7 cellular contexts compared by ENCODE assay signal in the genomic region with DNA sequence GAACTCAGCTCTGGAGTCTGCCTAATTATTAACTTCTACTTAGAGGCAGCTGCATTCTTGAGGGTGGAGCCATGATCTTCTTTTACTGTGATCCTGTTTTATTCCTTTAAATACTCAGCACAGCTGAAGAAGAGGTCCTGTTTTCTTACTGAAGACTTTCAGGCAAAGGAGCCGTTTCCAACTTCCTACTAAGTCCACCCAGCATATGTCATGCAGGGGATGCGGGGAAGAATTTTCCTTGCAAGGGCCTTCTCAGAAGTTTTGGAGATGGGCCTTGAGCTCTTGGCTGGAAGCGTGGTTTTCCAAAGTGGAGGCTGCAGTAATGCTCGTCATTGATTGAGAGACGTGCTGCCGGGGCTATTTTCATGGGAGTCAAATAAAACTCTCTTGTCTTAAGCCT. TPM values are rescaled to one million over a fixed set of nuclear protein-coding genes. Genes with fewer than 3 reads are reported as not detected.
DNase-seq lines count a peak whose midpoint lies in the region; ATAC-seq and TF ChIP-seq lines count a peak whose summit lies in the region.

No MANE protein-coding gene starts in this region.

- no peak overlapping the region for H3K4me3 ChIP-seq in neuronal stem cell (ENCODE audit: low read length in 2 of 2)
- peak overlapping the region in 1 of 2 donors; percentile 82 for H3K4me3 ChIP-seq in aorta (ENCODE audit: low read length in 2 of 2)
- no peak overlapping the region for H3K4me3 ChIP-seq in CD8-positive, alpha-beta memory T cell (ENCODE audit: low read length)

- H4K91ac ChIP-seq in neuronal stem cell (ENCODE audit: low read depth, low read length, poor library complexity): no peak overlapping the region

- no peak overlapping the region for H3K9ac ChIP-seq in neuronal stem cell (ENCODE audit: low read depth, low read length, poor library complexity)

- H3K4me1 Mint-ChIP-seq in CD8-positive, alpha-beta memory T cell: peaks cover 0 to 8% (median 6%) of the 10 kb centered on the region in 3 donors

- H2BK5ac ChIP-seq in neuronal stem cell (ENCODE audit: low read length): no peak overlapping the region

- H3K9me3 ChIP-seq in neuronal stem cell (replicated peaks in 1 of 2; ENCODE audit: control insufficient read depth in 2 of 2, insufficient read depth in 1 of 2, low read depth in 1 of 2, low read length in 2 of 2) (no peaks in the 10 kb centered on the region), aorta (ENCODE audit: control insufficient read depth, low read length) (no peaks in the 10 kb centered on the region)
- H3K9me3 ChIP-seq in CD8-positive, alpha-beta memory T cell (ENCODE audit: low read length): no peaks in the 10 kb centered on the region

- H2BK15ac ChIP-seq in neuronal stem cell (ENCODE audit: low read length): no peak overlapping the region

- CTCF ChIA-PET in CD8-positive, alpha-beta memory T cell (lab: Charles Lee): no interaction called here

- H3K18ac ChIP-seq in neuronal stem cell (ENCODE audit: low read length): no peak overlapping the region

- H3K4me1 ChIP-seq in foreskin keratinocyte (no peaks in the 10 kb centered on the region), neuronal stem cell (ENCODE audit: control insufficient read depth in 2 of 2, insufficient read depth in 1 of 2, low read depth in 1 of 2, low read length in 2 of 2) (peaks cover 0 to 9% of the 10 kb centered on the region in 2 donors), aorta (ENCODE audit: control insufficient read depth in 1 of 2, insufficient read depth in 2 of 2, low read length in 2 of 2) (peaks cover 7 to 8% of the 10 kb centered on the region in 2 donors)
- H3K4me1 ChIP-seq in CD8-positive, alpha-beta memory T cell (ENCODE audit: insufficient read depth, low read length): no peaks in the 10 kb centered on the region

- no peak overlapping the region for H3K23ac ChIP-seq in neuronal stem cell (ENCODE audit: low read depth, low read length, poor library complexity)

- intact Hi-C loops in aorta (cut with DNase I): no loop called here

- no peaks in the 10 kb centered on the region for H3K27me3 ChIP-seq in foreskin keratinocyte
- no peaks in the 10 kb centered on the region for H3K27me3 ChIP-seq in neuronal stem cell (ENCODE audit: control insufficient read depth in 3 of 3, insufficient read depth in 3 of 3, low read depth in 1 of 3, low read length in 3 of 3)
- no peaks in the 10 kb centered on the region for H3K27me3 ChIP-seq in aorta (ENCODE audit: control insufficient read depth in 1 of 2, insufficient read depth in 2 of 2, low read length in 1 of 2)
- H3K27me3 ChIP-seq in CD8-positive, alpha-beta memory T cell (ENCODE audit: insufficient read depth, low read length, poor library complexity, severe bottlenecking): no peaks in the 10 kb centered on the region

- no peak overlapping the region for H3K4me3 Mint-ChIP-seq in CD8-positive, alpha-beta memory T cell

- no peak overlapping the region for H3K27ac Mint-ChIP-seq in CD8-positive, alpha-beta memory T cell

- WGBS in neuronal stem cell (ENCODE audit: extremely low coverage in 2 of 2, insufficient read length in 2 of 2, insufficient replicate concordance in 1 of 2), 2 donors: no CpG with 5 or more reads among the region's 6 CpGs
- WGBS in aorta, 2 donors: 4 to 8% methylated on average over 6 of the region's 6 CpGs

- no peak overlapping the region for H3K14ac ChIP-seq in neuronal stem cell (ENCODE audit: low read length)

- no peak overlapping the region for H3K4ac ChIP-seq in neuronal stem cell (ENCODE audit: low read length)

- peaks cover 0 to 2% (median 0%) of the 10 kb centered on the region in 5 donors for H3K9me3 Mint-ChIP-seq in CD8-positive, alpha-beta memory T cell

- POLR2A ChIA-PET in CD8-positive, alpha-beta memory T cell (lab: Charles Lee): no interaction called here

- no peak overlapping the region for H2AFZ ChIP-seq in neuronal stem cell (ENCODE audit: low read length)

- no peak for TF ChIP-seq CTCF in foreskin keratinocyte (conservative IDR thresholded peaks at IDR 0.05)

- H3K36me3 ChIP-seq in neuronal stem cell (replicated peaks in 1 of 2; ENCODE audit: control insufficient read depth in 2 of 2, insufficient read depth in 2 of 2, low read length in 2 of 2) (no peaks in the 10 kb centered on the region), aorta (ENCODE audit: control insufficient read depth in 1 of 2, insufficient read depth in 2 of 2, low read length in 1 of 2) (no peaks in the 10 kb centered on the region)
- H3K36me3 ChIP-seq in CD8-positive, alpha-beta memory T cell (ENCODE audit: insufficient read depth, low read length): no peaks in the 10 kb centered on the region

- no peaks in the 10 kb centered on the region for H3K36me3 Mint-ChIP-seq in CD8-positive, alpha-beta memory T cell

- no peak overlapping the region for H2BK120ac ChIP-seq in neuronal stem cell (ENCODE audit: low read depth, low read length)

- DNase-seq in anterior cingulate cortex (lab: John Stamatoyannopoulos, UW) (peak in 37 of 58 donors; percentile 15 to 88 (median 62)), foreskin keratinocyte (no peak), neuronal stem cell (ENCODE audit: low spot score) (no peak), aorta (peak in 1 of 2 donors; percentile 51), foreskin melanocyte (no peak), NCI-H748 treated with DMSO at 0.1 percent for 48 hours (lab: John Stamatoyannopoulos, UW) (no peak)
- no peak for DNase-seq in CD8-positive, alpha-beta memory T cell

- no peak overlapping the region for H3K4me2 ChIP-seq in neuronal stem cell (ENCODE audit: insufficient read depth, low read length, poor library complexity, severe bottlenecking)

- no peaks in the 10 kb centered on the region for H3K79me1 ChIP-seq in neuronal stem cell (ENCODE audit: low read depth, low read length)

- no peak overlapping the region for H2BK12ac ChIP-seq in neuronal stem cell (ENCODE audit: low read length)

- H3K27ac ChIP-seq in foreskin keratinocyte (no peak overlapping the region), neuronal stem cell (replicated peaks; ENCODE audit: low read length) (peak overlapping the region; percentile 2), aorta (ENCODE audit: low read depth in 1 of 2, low read length in 2 of 2) (peak overlapping the region; percentile 80 to 96)
- H3K27ac ChIP-seq in CD8-positive, alpha-beta memory T cell (ENCODE audit: low read depth, low read length): no peak overlapping the region

- H4K8ac ChIP-seq in neuronal stem cell (ENCODE audit: low read depth, low read length): no peak overlapping the region

- H2AK5ac ChIP-seq in neuronal stem cell (ENCODE audit: low read depth, low read length): no peak overlapping the region

- ATAC-seq in foreskin keratinocyte (peak; percentile 55), aorta (ENCODE audit: low FRiP score) (peak; percentile 63)

- H3K27me3 Mint-ChIP-seq in CD8-positive, alpha-beta memory T cell: peaks cover 6 to 7% of the 10 kb centered on the region in 2 donors

RNA-seq across cellular contexts. Expression of a gene that starts 27.8 kb away (rescaled TPM):
- total RNA-seq in foreskin keratinocyte (2.3 and 2.5 TPM in 2 replicates), aorta (10 to 100 TPM; 31.7 to 35.9 TPM)
- polyA plus RNA-seq in foreskin keratinocyte (1.1 TPM in 2 replicates), aorta (10 to 100 TPM in 1 of 2 donors, 1 to 10 TPM in 1; 8.8 to 12.6 TPM)
- polyA plus RNA-seq in neuronal stem cell (2013, experiment 1 of 2): 14.7 TPM
- 15.1 TPM for polyA plus RNA-seq in neuronal stem cell (2013, experiment 2 of 2)
- 1 to 10 TPM; 1.5 to 1.7 TPM for total RNA-seq in CD8-positive, alpha-beta memory T cell
- polyA plus RNA-seq in CD8-positive, alpha-beta memory T cell: not detected

Comparison
In these comparisons a context has a peak if more than half of its experiments do, and no peak if none do; other contexts are left out.
1. DNase-seq: peak in anterior cingulate cortex (37 of 58); none in foreskin keratinocyte (0 of 2), neuronal stem cell (single experiment), foreskin melanocyte (single experiment), CD8-positive, alpha-beta memory T cell (0 of 5) and NCI-H748 treated with DMSO at 0.1 percent for 48 hours (single experiment).
2. H3K27ac ChIP-seq: peak in neuronal stem cell (single experiment) and aorta (2 of 2); none in foreskin keratinocyte (single experiment) and CD8-positive, alpha-beta memory T cell (single experiment).